22 cellular contexts compared by ENCODE assay signal in genomic region chr6:20302702-20303251, GRCh38.
DNase-seq lines count a peak whose midpoint lies in the region; ATAC-seq and TF ChIP-seq lines count a peak whose summit lies in the region.
"Had no signal": no experiment of that assay in that cellular context is flagged by ENCODE, and none has a peak within 500 bp of the region (broad histone marks: within the 10 kb centered on the region; RNA-seq: fewer than 3 reads in every experiment).

No MANE protein-coding gene starts in this region.

- H3K4me3 ChIP-seq in AG09309 (ENCODE audit: control insufficient read depth, low read depth, low read length) (no peak overlapping the region), Loucy (ENCODE audit: low read length, poor library complexity, severe bottlenecking) (no peak overlapping the region), astrocyte of the spinal cord (ENCODE audit: low read depth, low read length) (no peak overlapping the region)
- H3K4me3 ChIP-seq: gastrocnemius medialis, left ventricle myocardium inferior, spleen had no signal

- no peaks in the 10 kb centered on the region for H3K9me2 ChIP-seq in Loucy (replicated peaks; ENCODE audit: low read depth, low read length)

- H3K27me3 ChIP-seq in Loucy (ENCODE audit: insufficient read depth, low read length, poor library complexity, severe bottlenecking), result no peaks in the 10 kb centered on the region
- H3K27me3 ChIP-seq: gastrocnemius medialis, spleen had no signal

- H3K9ac ChIP-seq in Loucy (ENCODE audit: low read depth, low read length, poor library complexity, severe bottlenecking), result no peak overlapping the region

- H3K79me2 ChIP-seq in Loucy (ENCODE audit: insufficient read depth, low read length), result no peaks in the 10 kb centered on the region

- no peaks in the 10 kb centered on the region for H3K9me3 ChIP-seq in Loucy (ENCODE audit: insufficient read depth, low read depth, low read length)
- H3K9me3 ChIP-seq: gastrocnemius medialis, left ventricle myocardium inferior, spleen had no signal

- peaks cover 3% of the 10 kb centered on the region for H3K4me1 ChIP-seq in Loucy (ENCODE audit: insufficient read depth, low read length, poor library complexity, severe bottlenecking)
- H3K4me1 ChIP-seq: gastrocnemius medialis, left ventricle myocardium inferior, spleen had no signal

- in situ Hi-C loops in astrocyte of the spinal cord (cut with HindIII; ENCODE audit: low sequenced_read_pairs) (no loop called here), GM13976 (cut with MboI; ENCODE audit: low sequenced_read_pairs, unreplicated experiment) (no loop called here)

- H3K4me2 ChIP-seq in Loucy (ENCODE audit: low read depth, low read length, poor library complexity, severe bottlenecking), result no peak overlapping the region

- no peaks in the 10 kb centered on the region for H4K20me1 ChIP-seq in Loucy (ENCODE audit: insufficient read depth, low read length, poor library complexity, severe bottlenecking)

- peak overlapping the region; percentile 12; the same call in 1 of the 2 replicates for H2AFZ ChIP-seq in Loucy (ENCODE audit: low read length)

- TF ChIP-seq CTCF in AG09309 (IDR thresholded peaks at IDR 0.05; ENCODE audit: control insufficient read depth, insufficient read depth, low read depth, low read length, missing control alignments) (no peak), Loucy (conservative IDR thresholded peaks at IDR 0.05; ENCODE audit: low read length) (no peak), astrocyte of the spinal cord (IDR thresholded peaks at IDR 0.05; ENCODE audit: low read depth, low read length) (no peak), GM13976 (IDR thresholded peaks at IDR 0.05; ENCODE audit: borderline replicate concordance, control extremely low read depth, extremely low read depth, insufficient read depth, missing control alignments) (no peak)

- DNase-seq in AG09309 (ENCODE audit: low read depth), result peak; percentile 18
- DNase-seq in astrocyte of the spinal cord (ENCODE audit: low read depth, low spot score), result peak; percentile 41
- peak; percentile 59 for DNase-seq in iris pigment epithelial cell (ENCODE audit: low read depth)
- no peak for DNase-seq in GM13976 (ENCODE audit: low spot score)
- DNase-seq in middle frontal gyrus (ENCODE audit: extremely low spot score, low spot score), result no peak
- DNase-seq in mesenteric fat pad (ENCODE audit: low spot score), result no peak
- DNase-seq: activated CD4-positive, alpha-beta T cell treated with anti-CD3 and anti-CD28 coated beads, Interleukin-2, amount 10 ng/mL, durations not matched to agents 7 days and 5 days; activated gamma-delta T cell; amygdala; CD4-positive, alpha-beta memory T cell; DMS79 treated with DMSO at 0.1 percent for 48 hours; gastrocnemius medialis; Karpas-422; left ventricle myocardium inferior; NCI-H1417; NCI-H524 treated with DMSO at 0.1 percent for 48 hours; SHP77; spleen; stimulated activated CD4-positive, alpha-beta T cell treated with anti-CD3 and anti-CD28 coated beads, Interleukin-4, amount 100 ng/mL, for 4 hours; T-cell had no signal

- H3K36me3 ChIP-seq in Loucy (ENCODE audit: insufficient read depth, low read length), result no peaks in the 10 kb centered on the region
- H3K36me3 ChIP-seq: gastrocnemius medialis, left ventricle myocardium inferior, spleen had no signal

- ATAC-seq in HG03457 (IDR thresholded peaks at IDR 0.05; ENCODE audit: unreplicated experiment), result no peak
- ATAC-seq: gastrocnemius medialis, T-cell had no signal

- H3F3A ChIP-seq in Loucy (ENCODE audit: low read depth), result no peaks in the 10 kb centered on the region

Comparison
In these comparisons a context has a peak if more than half of its experiments do, and no peak if none do; other contexts are left out.
1. DNase-seq: peak in AG09309 (single experiment), astrocyte of the spinal cord (single experiment) and iris pigment epithelial cell (single experiment); none in GM13976 (single experiment), middle frontal gyrus (single experiment) and mesenteric fat pad (single experiment).